1 cellular context compared by ENCODE assay signal in genomic region chr11:17760102-17761029, GRCh38.
A peak's percentile ranks its signal among the peaks of the same experiment; 100 is the strongest.
TF ChIP-seq lines count a peak whose summit lies in the region.

No MANE protein-coding gene starts in this region.

TF ChIP-seq in HepG2, 621 proteins besides CTCF, POLR2A, EP300 and RAD21 (continued from another document and continues in another):
- TF ChIP-seq ZNF280D (CRISPR knock-in tag; IDR thresholded peaks at IDR 0.05) = no peak
- TF ChIP-seq GLI4 (CRISPR knock-in tag; IDR thresholded peaks at IDR 0.05; ENCODE audit: borderline replicate concordance) = no peak
- no peak for TF ChIP-seq ZNF276 (CRISPR knock-in tag; IDR thresholded peaks at IDR 0.05; ENCODE audit: low read depth)
- no peak; the same call in 1 of the 2 replicates for TF ChIP-seq RXRA (CRISPR knock-in tag; IDR thresholded peaks at IDR 0.05)
- no peak for TF ChIP-seq ZNF224 (CRISPR knock-in tag; IDR thresholded peaks at IDR 0.05)
- TF ChIP-seq NCOA5 (CRISPR knock-in tag; IDR thresholded peaks at IDR 0.05) = no peak
- no peak for TF ChIP-seq NBN (conservative IDR thresholded peaks at IDR 0.05)
- no peak for TF ChIP-seq ZNF609 (CRISPR knock-in tag; IDR thresholded peaks at IDR 0.05; ENCODE audit: borderline replicate concordance)
- peak; percentile 50; the same call in 1 of the 2 replicates for TF ChIP-seq HOMEZ (CRISPR knock-in tag; IDR thresholded peaks at IDR 0.05; ENCODE audit: low read depth)
- TF ChIP-seq CSRNP1 (CRISPR knock-in tag; IDR thresholded peaks at IDR 0.05) = no peak
- no peak for TF ChIP-seq ZFP62 (CRISPR knock-in tag; IDR thresholded peaks at IDR 0.05)
- no peak for TF ChIP-seq CERS6 (CRISPR knock-in tag; IDR thresholded peaks at IDR 0.05)
- TF ChIP-seq MXD1 (CRISPR knock-in tag; IDR thresholded peaks at IDR 0.05) = no peak
- TF ChIP-seq RARA (CRISPR knock-in tag; IDR thresholded peaks at IDR 0.05) = 0 out of 2 replicates have a peak, but pooled peaks have one; percentile 9
- no peak for TF ChIP-seq DNMT1 (CRISPR knock-in tag; IDR thresholded peaks at IDR 0.05)
- no peak for TF ChIP-seq ZNF101 (CRISPR knock-in tag; IDR thresholded peaks at IDR 0.05; ENCODE audit: borderline replicate concordance, low read depth)
- TF ChIP-seq ZNF17 (CRISPR knock-in tag; IDR thresholded peaks at IDR 0.05) = no peak
- peak; percentile 62; the same call in 1 of the 2 replicates for TF ChIP-seq ZFX (CRISPR knock-in tag; IDR thresholded peaks at IDR 0.05; ENCODE audit: low read depth)
- no peak for TF ChIP-seq CBX2 (IDR thresholded peaks at IDR 0.05; ENCODE audit: low read depth, low read length)
- no peak for TF ChIP-seq CBX2 (CRISPR knock-in tag; IDR thresholded peaks at IDR 0.05; ENCODE audit: low read depth)
- TF ChIP-seq ZNF891 (CRISPR knock-in tag; IDR thresholded peaks at IDR 0.05) = peak; percentile 45; the same call in 1 of the 2 replicates
- TF ChIP-seq GMEB1 (CRISPR knock-in tag; IDR thresholded peaks at IDR 0.05; ENCODE audit: borderline replicate concordance) = peak; percentile 39; the same call in 1 of the 2 replicates
- TF ChIP-seq SP4 (CRISPR knock-in tag; IDR thresholded peaks at IDR 0.05) = no peak
- no peak for TF ChIP-seq NFKBIZ (CRISPR knock-in tag; IDR thresholded peaks at IDR 0.05)
- TF ChIP-seq ZNF180 (CRISPR knock-in tag; IDR thresholded peaks at IDR 0.05; ENCODE audit: borderline replicate concordance, low read depth) = no peak
- no peak for TF ChIP-seq ZBTB21 (CRISPR knock-in tag; IDR thresholded peaks at IDR 0.05)
- peak; percentile 59; the same call in 1 of the 2 replicates for TF ChIP-seq FOXC1 (CRISPR knock-in tag; IDR thresholded peaks at IDR 0.05; ENCODE audit: borderline replicate concordance)
- no peak for TF ChIP-seq CBFB (CRISPR knock-in tag; IDR thresholded peaks at IDR 0.05)
- TF ChIP-seq NFE2L2 (IDR thresholded peaks at IDR 0.05; ENCODE audit: low read length) = peak; percentile 32; the same call in 1 of the 2 replicates
- no peak for TF ChIP-seq MAZ (IDR thresholded peaks at IDR 0.05; ENCODE audit: borderline replicate concordance, low read depth, low read length)
- no peak for TF ChIP-seq MAZ (CRISPR knock-in tag; IDR thresholded peaks at IDR 0.05; ENCODE audit: low read depth)
- TF ChIP-seq TBP (CRISPR knock-in tag; IDR thresholded peaks at IDR 0.05) = no peak
- TF ChIP-seq ZNF850 (CRISPR knock-in tag; conservative IDR thresholded peaks at IDR 0.05) = no peak
- TF ChIP-seq ZNF10 (CRISPR knock-in tag; IDR thresholded peaks at IDR 0.05; ENCODE audit: borderline replicate concordance, low read depth) = no peak
- TF ChIP-seq ZFY (CRISPR knock-in tag; IDR thresholded peaks at IDR 0.05) = peak; percentile 22; the same call in 1 of the 2 replicates
- peak; percentile 66 for TF ChIP-seq SALL1 (CRISPR knock-in tag; IDR thresholded peaks at IDR 0.05)
- TF ChIP-seq REL (CRISPR knock-in tag; conservative IDR thresholded peaks at IDR 0.05) = no peak
- TF ChIP-seq GATAD2A (CRISPR knock-in tag; IDR thresholded peaks at IDR 0.05) = 0 out of 2 replicates have a peak, but pooled peaks have one; percentile 25
- no peak for TF ChIP-seq ZNF691 (CRISPR knock-in tag; IDR thresholded peaks at IDR 0.05; ENCODE audit: borderline replicate concordance, low read depth)
- no peak for TF ChIP-seq ATF7-NPFF (CRISPR knock-in tag; IDR thresholded peaks at IDR 0.05; ENCODE audit: low read depth)
- peak; percentile 64 for TF ChIP-seq ZNF687 (CRISPR knock-in tag; IDR thresholded peaks at IDR 0.05)
